In the genomic region with DNA sequence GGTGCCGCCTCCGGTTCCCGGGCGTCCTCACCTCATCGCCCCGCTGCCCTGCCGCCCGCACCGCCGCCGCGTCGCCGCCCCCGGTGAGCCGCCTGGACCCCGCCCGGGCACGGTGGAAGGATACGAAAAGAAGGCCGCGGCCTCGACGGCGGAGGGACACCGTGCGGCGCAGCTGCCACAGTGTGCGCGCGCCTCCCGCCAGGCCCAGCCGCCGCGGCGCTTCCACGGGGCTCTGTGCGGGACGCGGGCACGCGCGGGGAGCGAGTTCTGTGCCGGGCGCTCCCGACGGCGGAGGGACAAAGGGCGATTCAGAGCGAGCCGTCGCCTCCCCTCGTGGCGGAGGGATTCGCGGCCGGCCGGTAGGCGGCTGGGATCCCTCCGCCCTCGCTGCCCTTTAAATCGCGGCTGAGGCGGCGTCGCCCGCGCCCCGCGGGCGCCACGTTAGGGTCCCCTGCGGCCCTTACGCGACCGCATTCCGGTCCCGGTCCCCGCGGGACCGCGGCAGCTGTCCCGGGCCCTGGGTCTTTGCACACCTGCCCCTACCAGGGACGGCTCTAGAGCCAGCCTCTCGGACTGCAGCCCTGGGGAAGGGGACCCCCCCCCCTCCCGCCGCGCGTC, we compare ENCODE assay signal across 1 cellular context.
TF ChIP-seq lines count a peak whose summit lies in the region.

No MANE protein-coding gene starts in this region.

TF ChIP-seq in K562, 482 proteins besides CTCF, POLR2A, EP300 and RAD21 (continued from another document):
- TF ChIP-seq, protein P1, sequence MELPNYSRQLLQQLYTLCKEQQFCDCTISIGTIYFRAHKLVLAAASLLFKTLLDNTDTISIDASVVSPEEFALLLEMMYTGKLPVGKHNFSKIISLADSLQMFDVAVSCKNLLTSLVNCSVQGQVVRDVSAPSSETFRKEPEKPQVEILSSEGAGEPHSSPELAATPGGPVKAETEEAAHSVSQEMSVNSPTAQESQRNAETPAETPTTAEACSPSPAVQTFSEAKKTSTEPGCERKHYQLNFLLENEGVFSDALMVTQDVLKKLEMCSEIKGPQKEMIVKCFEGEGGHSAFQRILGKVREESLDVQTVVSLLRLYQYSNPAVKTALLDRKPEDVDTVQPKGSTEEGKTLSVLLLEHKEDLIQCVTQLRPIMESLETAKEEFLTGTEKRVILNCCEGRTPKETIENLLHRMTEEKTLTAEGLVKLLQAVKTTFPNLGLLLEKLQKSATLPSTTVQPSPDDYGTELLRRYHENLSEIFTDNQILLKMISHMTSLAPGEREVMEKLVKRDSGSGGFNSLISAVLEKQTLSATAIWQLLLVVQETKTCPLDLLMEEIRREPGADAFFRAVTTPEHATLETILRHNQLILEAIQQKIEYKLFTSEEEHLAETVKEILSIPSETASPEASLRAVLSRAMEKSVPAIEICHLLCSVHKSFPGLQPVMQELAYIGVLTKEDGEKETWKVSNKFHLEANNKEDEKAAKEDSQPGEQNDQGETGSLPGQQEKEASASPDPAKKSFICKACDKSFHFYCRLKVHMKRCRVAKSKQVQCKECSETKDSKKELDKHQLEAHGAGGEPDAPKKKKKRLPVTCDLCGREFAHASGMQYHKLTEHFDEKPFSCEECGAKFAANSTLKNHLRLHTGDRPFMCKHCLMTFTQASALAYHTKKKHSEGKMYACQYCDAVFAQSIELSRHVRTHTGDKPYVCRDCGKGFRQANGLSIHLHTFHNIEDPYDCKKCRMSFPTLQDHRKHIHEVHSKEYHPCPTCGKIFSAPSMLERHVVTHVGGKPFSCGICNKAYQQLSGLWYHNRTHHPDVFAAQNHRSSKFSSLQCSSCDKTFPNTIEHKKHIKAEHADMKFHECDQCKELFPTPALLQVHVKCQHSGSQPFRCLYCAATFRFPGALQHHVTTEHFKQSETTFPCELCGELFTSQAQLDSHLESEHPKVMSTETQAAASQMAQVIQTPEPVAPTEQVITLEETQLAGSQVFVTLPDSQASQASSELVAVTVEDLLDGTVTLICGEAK (IDR thresholded peaks at IDR 0.05), result peak; percentile 77
- TF ChIP-seq, protein P1 (CRISPR knock-in tag; IDR thresholded peaks at IDR 0.05), result no peak
- TF ChIP-seq EP400 (IDR thresholded peaks at IDR 0.05) (peak; percentile 67; the same call in 1 of the 2 replicates), POLR2AphosphoS5 (IDR thresholded peaks at IDR 0.05; ENCODE audit: control insufficient read depth, insufficient read depth, low read depth, low read length) (peak; percentile 49; the same call in 1 of the 2 replicates), U2AF1 (optimal IDR thresholded peaks at IDR 0.05; ENCODE audit: low read depth, low read length) (peak; percentile 73), SNRNP70 (optimal IDR thresholded peaks at IDR 0.05; ENCODE audit: low read depth, low read length) (no peak), FIP1L1 (IDR thresholded peaks at IDR 0.05; ENCODE audit: low read depth, low read length, poor library complexity, severe bottlenecking) (peak; percentile 94), RBM22 (IDR thresholded peaks at IDR 0.05; ENCODE audit: low read depth, low read length, poor library complexity, severe bottlenecking) (peak; percentile 71), ZKSCAN1 (IDR thresholded peaks at IDR 0.05; ENCODE audit: low read depth, low read length) (peak; percentile 57), NUFIP1 (IDR thresholded peaks at IDR 0.05; ENCODE audit: partially characterized antibody) (no peak), TBP (optimal IDR thresholded peaks at IDR 0.05; ENCODE audit: low read depth, low read length) (peak; percentile 72), HDAC1 (IDR thresholded peaks at IDR 0.05) (peak in 1 of 2 experiments; percentile 73; a peak in 2 of 4 replicates), MLLT1 (IDR thresholded peaks at IDR 0.05) (peak in 1 of 2 experiments; percentile 45; a peak in 1 of 4 replicates), PCBP2 (IDR thresholded peaks at IDR 0.05; ENCODE audit: low read depth, low read length, poor library complexity, severe bottlenecking) (peak; percentile 35), MXI1 (IDR thresholded peaks at IDR 0.05; ENCODE audit: low read depth, low read length) (peak; percentile 46; the same call in 1 of the 2 replicates), ZNF583 (CRISPR knock-in tag; IDR thresholded peaks at IDR 0.05) (peak; percentile 77; the same call in 1 of the 2 replicates)
- TF ChIP-seq, protein P2, sequence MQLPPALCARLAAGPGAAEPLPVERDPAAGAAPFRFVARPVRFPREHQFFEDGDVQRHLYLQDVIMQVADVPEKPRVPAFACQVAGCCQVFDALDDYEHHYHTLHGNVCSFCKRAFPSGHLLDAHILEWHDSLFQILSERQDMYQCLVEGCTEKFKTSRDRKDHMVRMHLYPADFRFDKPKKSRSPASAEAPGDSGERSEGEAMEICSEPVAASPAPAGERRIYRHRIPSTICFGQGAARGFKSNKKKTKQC (CRISPR knock-in tag; IDR thresholded peaks at IDR 0.05), result 0 out of 2 replicates have a peak, but pooled peaks have one; percentile 55
- TF ChIP-seq, protein P3, sequence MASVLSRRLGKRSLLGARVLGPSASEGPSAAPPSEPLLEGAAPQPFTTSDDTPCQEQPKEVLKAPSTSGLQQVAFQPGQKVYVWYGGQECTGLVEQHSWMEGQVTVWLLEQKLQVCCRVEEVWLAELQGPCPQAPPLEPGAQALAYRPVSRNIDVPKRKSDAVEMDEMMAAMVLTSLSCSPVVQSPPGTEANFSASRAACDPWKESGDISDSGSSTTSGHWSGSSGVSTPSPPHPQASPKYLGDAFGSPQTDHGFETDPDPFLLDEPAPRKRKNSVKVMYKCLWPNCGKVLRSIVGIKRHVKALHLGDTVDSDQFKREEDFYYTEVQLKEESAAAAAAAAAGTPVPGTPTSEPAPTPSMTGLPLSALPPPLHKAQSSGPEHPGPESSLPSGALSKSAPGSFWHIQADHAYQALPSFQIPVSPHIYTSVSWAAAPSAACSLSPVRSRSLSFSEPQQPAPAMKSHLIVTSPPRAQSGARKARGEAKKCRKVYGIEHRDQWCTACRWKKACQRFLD (CRISPR knock-in tag; IDR thresholded peaks at IDR 0.05), result peak; percentile 88
